Comparison of ENCODE assay signal across 1 cellular context in the genomic region with DNA sequence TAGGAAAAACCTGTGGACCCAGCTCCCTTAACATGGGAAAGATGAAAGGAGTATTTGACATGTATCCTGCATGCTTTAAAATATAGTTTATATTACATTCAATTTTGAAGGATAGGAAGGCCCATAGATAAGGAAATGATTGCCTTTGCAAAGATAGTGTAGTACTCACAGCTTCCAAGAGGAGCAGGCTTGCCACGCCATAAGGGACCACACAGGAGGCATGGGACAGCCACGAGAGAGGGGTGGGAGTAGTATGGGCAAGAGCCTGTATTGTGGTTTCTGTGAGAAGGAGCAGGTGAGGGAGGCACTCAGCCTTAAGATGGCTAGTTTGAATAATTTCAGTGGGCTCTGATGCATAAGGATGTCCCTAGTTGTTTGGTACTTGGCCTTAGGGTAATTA.
TF ChIP-seq lines count a peak whose summit lies in the region.

No MANE protein-coding gene starts in this region.

TF ChIP-seq in WTC11, 78 proteins besides CTCF, POLR2A, EP300 and RAD21 (continued from another document):
- TF ChIP-seq, protein P1, sequence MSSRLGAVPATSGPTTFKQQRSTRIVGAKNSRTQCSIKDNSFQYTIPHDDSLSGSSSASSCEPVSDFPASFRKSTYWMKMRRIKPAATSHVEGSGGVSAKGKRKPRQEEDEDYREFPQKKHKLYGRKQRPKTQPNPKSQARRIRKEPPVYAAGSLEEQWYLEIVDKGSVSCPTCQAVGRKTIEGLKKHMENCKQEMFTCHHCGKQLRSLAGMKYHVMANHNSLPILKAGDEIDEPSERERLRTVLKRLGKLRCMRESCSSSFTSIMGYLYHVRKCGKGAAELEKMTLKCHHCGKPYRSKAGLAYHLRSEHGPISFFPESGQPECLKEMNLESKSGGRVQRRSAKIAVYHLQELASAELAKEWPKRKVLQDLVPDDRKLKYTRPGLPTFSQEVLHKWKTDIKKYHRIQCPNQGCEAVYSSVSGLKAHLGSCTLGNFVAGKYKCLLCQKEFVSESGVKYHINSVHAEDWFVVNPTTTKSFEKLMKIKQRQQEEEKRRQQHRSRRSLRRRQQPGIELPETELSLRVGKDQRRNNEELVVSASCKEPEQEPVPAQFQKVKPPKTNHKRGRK (CRISPR knock-in tag; IDR thresholded peaks at IDR 0.05; ENCODE audit: borderline replicate concordance): no peak
- TF ChIP-seq FOXK1 (CRISPR knock-in tag; IDR thresholded peaks at IDR 0.05) (no peak), GABPB1 (CRISPR knock-in tag; IDR thresholded peaks at IDR 0.05) (no peak)
